ENCODE assay signal across 6 cellular contexts in the genomic region with DNA sequence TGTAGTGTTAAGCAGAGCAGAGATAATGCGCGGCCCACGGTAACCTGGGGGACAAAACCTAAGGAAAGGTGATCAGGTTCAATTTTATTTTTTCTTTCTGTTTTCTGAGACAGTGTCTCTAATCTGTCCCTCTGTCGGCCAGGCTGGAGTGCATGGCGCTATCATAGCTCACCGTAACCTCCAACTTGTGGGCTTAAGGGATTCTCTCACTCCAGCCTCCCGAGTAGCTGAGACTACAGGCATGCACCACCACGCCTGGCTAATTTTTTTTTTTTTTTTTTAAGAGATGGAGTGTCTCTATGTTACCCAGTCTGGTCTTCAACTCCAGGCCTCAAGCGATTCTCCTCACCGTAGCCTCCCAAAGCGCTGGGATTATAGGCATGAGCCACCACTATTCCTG. TPM values are rescaled to one million over a fixed set of nuclear protein-coding genes. Genes with fewer than 3 reads are reported as not detected.
DNase-seq lines count a peak whose midpoint lies in the region; ATAC-seq and TF ChIP-seq lines count a peak whose summit lies in the region.

No MANE protein-coding gene starts in this region.

- no peaks in the 10 kb centered on the region for H3K36me3 ChIP-seq in mesodermal cell (ENCODE audit: control insufficient read depth, insufficient read depth, low read length)

- H3K4me3 Mint-ChIP-seq in CD4-positive, alpha-beta T cell = peak overlapping the region; percentile 89
- H3K4me3 Mint-ChIP-seq in activated T-helper 17 cell treated with anti-CD3 and anti-CD28 coated beads, Interleukin-2, amount 50 U/mL, for 72 hours = peak overlapping the region; percentile 76

- no peak overlapping the region for H3K27ac Mint-ChIP-seq in CD4-positive, alpha-beta T cell
- H3K27ac Mint-ChIP-seq in activated T-helper 17 cell treated with anti-CD3 and anti-CD28 coated beads, Interleukin-2, amount 50 U/mL, for 72 hours = no peak overlapping the region

- intact Hi-C loops in CD4-positive, alpha-beta T cell (cut with DNase I, micrococcal nuclease) = loop anchor here in 1 of 2 experiments (1.0 to 2.0 kb wide), 2 partner anchors 27 to 30 kb away; partner anchors contain the start of gene PIAS3

- peaks cover 18% of the 10 kb centered on the region for H3K4me1 ChIP-seq in mesodermal cell (ENCODE audit: control insufficient read depth, insufficient read depth, low read length, poor library complexity, severe bottlenecking)

- no peaks in the 10 kb centered on the region for H3K9me3 ChIP-seq in CD4-positive, alpha-beta T cell (ENCODE audit: control insufficient read depth, low read length)
- H3K9me3 ChIP-seq in mesodermal cell (ENCODE audit: control insufficient read depth, low read length) = no peaks in the 10 kb centered on the region

- 60 to 78% methylated on average over 6 to 9 of the region's 11 CpGs for WGBS in mesodermal cell (ENCODE audit: insufficient coverage in 2 of 2), 2 experiments

- H3K27me3 Mint-ChIP-seq in CD4-positive, alpha-beta T cell = peaks cover 24% of the 10 kb centered on the region
- peaks cover 18% of the 10 kb centered on the region for H3K27me3 Mint-ChIP-seq in activated T-helper 17 cell treated with anti-CD3 and anti-CD28 coated beads, Interleukin-2, amount 50 U/mL, for 72 hours

- H3K9me3 Mint-ChIP-seq in CD4-positive, alpha-beta T cell = no peaks in the 10 kb centered on the region
- H3K9me3 Mint-ChIP-seq in activated T-helper 17 cell treated with anti-CD3 and anti-CD28 coated beads, Interleukin-2, amount 50 U/mL, for 72 hours = no peaks in the 10 kb centered on the region

- peaks cover 20% of the 10 kb centered on the region for H3K4me1 Mint-ChIP-seq in CD4-positive, alpha-beta T cell (ENCODE audit: low read depth)
- peaks cover 10% of the 10 kb centered on the region for H3K4me1 Mint-ChIP-seq in activated T-helper 17 cell treated with anti-CD3 and anti-CD28 coated beads, Interleukin-2, amount 50 U/mL, for 72 hours

- DNase-seq in CD4-positive, alpha-beta T cell = no peak
- no peak for DNase-seq in putamen (ENCODE audit: low spot score)
- DNase-seq in NCI-H2171 (lab: John Stamatoyannopoulos, UW) = no peak

- peak overlapping the region; percentile 55 for H3K4me3 ChIP-seq in mesodermal cell (ENCODE audit: extremely low read depth, insufficient read depth, low read length, poor library complexity, severe bottlenecking)

- H3K36me3 Mint-ChIP-seq in CD4-positive, alpha-beta T cell (ENCODE audit: low read depth) = no peaks in the 10 kb centered on the region
- no peaks in the 10 kb centered on the region for H3K36me3 Mint-ChIP-seq in activated T-helper 17 cell treated with anti-CD3 and anti-CD28 coated beads, Interleukin-2, amount 50 U/mL, for 72 hours (ENCODE audit: low read depth)

- no peak for ATAC-seq in CD4-positive, alpha-beta T cell (ENCODE audit: poor library complexity)
- no peak for ATAC-seq in activated T-helper 17 cell treated with anti-CD3 and anti-CD28 coated beads, Interleukin-2, amount 50 U/mL, for 72 hours (replicated peaks)
- no peak for ATAC-seq in GM19328 (IDR thresholded peaks at IDR 0.05; ENCODE audit: unreplicated experiment)

- TF ChIP-seq CTCF in CD4-positive, alpha-beta T cell (IDR thresholded peaks at IDR 0.05) = no peak

- POLR2A ChIA-PET in CD4-positive, alpha-beta T cell (lab: Charles Lee) = interaction anchor here (1.2 to 2.3 kb wide), 3 partner anchors 28 to 110 kb away, joined by 3 to 24 read pairs (median 6); partner anchors contain the start of genes NUDT17, PIAS3 and TXNIP

- H3K27me3 ChIP-seq in CD4-positive, alpha-beta T cell (ENCODE audit: control insufficient read depth, insufficient read depth, low read length) = peaks cover 22% of the 10 kb centered on the region

- CTCF ChIA-PET in CD4-positive, alpha-beta T cell (lab: Charles Lee) = interaction anchor here (1.6 to 2.6 kb wide), 2 partner anchors 37 to 40 kb away, joined by 4 to 17 read pairs; partner anchors contain the start of gene NUDT17

- no peak overlapping the region for H3K27ac ChIP-seq in CD4-positive, alpha-beta T cell (ENCODE audit: low read depth, low read length)
- H3K27ac ChIP-seq in mesodermal cell (ENCODE audit: low read depth, low read length, severe bottlenecking) = no peak overlapping the region

RNA-seq across cellular contexts. Expression of gene ANKRD35, which starts 0.7 kb away (rescaled TPM):
- total RNA-seq in CD4-positive, alpha-beta T cell = under 1 TPM in 1 of 2 experiments, not detected in 1; 0.11 TPM
- total RNA-seq in activated T-helper 17 cell treated with anti-CD3 and anti-CD28 coated beads, Interleukin-2, amount 50 U/mL, for 72 hours = under 1 TPM; 0.29 to 0.56 TPM
- 0.22 TPM for polyA plus RNA-seq in mesodermal cell (2013, experiment 1 of 2)
- 0.15 TPM for polyA plus RNA-seq in mesodermal cell (2013, experiment 2 of 2)

RNA-seq across cellular contexts. Expression of gene ITGA10, which starts 23.5 kb away (rescaled TPM):
- 1 to 10 TPM in 1 of 2 experiments, under 1 TPM in 1; 0.77 to 1.0 TPM for total RNA-seq in CD4-positive, alpha-beta T cell
- total RNA-seq in activated T-helper 17 cell treated with anti-CD3 and anti-CD28 coated beads, Interleukin-2, amount 50 U/mL, for 72 hours = 1 to 10 TPM; 1.6 to 2.9 TPM
- 7.4 TPM for polyA plus RNA-seq in mesodermal cell (2013, experiment 1 of 2)
- polyA plus RNA-seq in mesodermal cell (2013, experiment 2 of 2) = 5.8 TPM

RNA-seq across cellular contexts. Expression of gene PIAS3, which starts 27.5 kb away (rescaled TPM):
- total RNA-seq in CD4-positive, alpha-beta T cell = 10 to 100 TPM; 18.7 to 19.7 TPM
- 10 to 100 TPM; 16.3 to 24.6 TPM for total RNA-seq in activated T-helper 17 cell treated with anti-CD3 and anti-CD28 coated beads, Interleukin-2, amount 50 U/mL, for 72 hours
- polyA plus RNA-seq in mesodermal cell (2013, experiment 1 of 2) = 48.8 TPM
- polyA plus RNA-seq in mesodermal cell (2013, experiment 2 of 2) = 43.4 TPM

RNA-seq across cellular contexts. Expression of gene PEX11B, which starts 32.1 kb away (rescaled TPM):
- 10 to 100 TPM; 11.6 to 13.2 TPM for total RNA-seq in CD4-positive, alpha-beta T cell
- total RNA-seq in activated T-helper 17 cell treated with anti-CD3 and anti-CD28 coated beads, Interleukin-2, amount 50 U/mL, for 72 hours = 10 to 100 TPM; 23.6 to 25.2 TPM
- 24.0 TPM for polyA plus RNA-seq in mesodermal cell (2013, experiment 1 of 2)
- 23.8 TPM for polyA plus RNA-seq in mesodermal cell (2013, experiment 2 of 2)

RNA-seq across cellular contexts. Expression of gene RBM8A, which starts 40.9 kb away (rescaled TPM):
- 100 to 1,000 TPM; 126 to 134 TPM for total RNA-seq in CD4-positive, alpha-beta T cell
- total RNA-seq in activated T-helper 17 cell treated with anti-CD3 and anti-CD28 coated beads, Interleukin-2, amount 50 U/mL, for 72 hours = 100 to 1,000 TPM; 222 to 275 TPM
- 161 TPM for polyA plus RNA-seq in mesodermal cell (2013, experiment 1 of 2)
- 144 TPM for polyA plus RNA-seq in mesodermal cell (2013, experiment 2 of 2)
